Comparison of ENCODE assay signal across 17 cellular contexts in the genomic region with DNA sequence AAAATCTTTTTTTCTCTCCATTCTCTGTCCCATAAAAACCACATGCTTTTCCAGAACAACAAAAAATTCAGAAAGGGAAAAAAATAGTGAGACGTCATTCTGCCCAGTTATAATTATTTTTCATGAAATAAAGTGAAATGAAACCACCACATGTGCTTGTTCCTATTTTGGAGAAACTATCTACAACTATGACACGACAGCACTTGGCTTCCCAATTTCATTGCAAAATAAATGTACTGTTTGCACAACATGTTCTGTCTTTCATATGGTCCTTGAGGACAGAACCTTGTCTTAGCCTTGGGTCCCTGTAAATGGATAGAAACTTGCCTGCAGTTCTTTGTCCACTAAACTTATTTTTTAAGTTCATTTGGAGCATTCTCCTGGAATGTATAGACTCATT. TPM values are rescaled to one million over a fixed set of nuclear protein-coding genes. Genes with fewer than 3 reads are reported as not detected.
A peak's percentile ranks its signal among the peaks of the same experiment; 100 is the strongest.
DNase-seq lines count a peak whose midpoint lies in the region; ATAC-seq and TF ChIP-seq lines count a peak whose summit lies in the region.
"Had no signal": no experiment of that assay in that cellular context is flagged by ENCODE, and none has a peak within 500 bp of the region (broad histone marks: within the 10 kb centered on the region; RNA-seq: fewer than 3 reads in every experiment).

No MANE protein-coding gene starts in this region.

- H3K27ac ChIP-seq in aorta (ENCODE audit: low read depth in 1 of 2, low read length in 2 of 2) (no peak overlapping the region), ovary (no peak overlapping the region), Peyer's patch (peak overlapping the region in 1 of 4 donors; percentile 4)
- H3K27ac ChIP-seq: 22Rv1 had no signal

- intact Hi-C loops in mucosa of descending colon (cut with DNase I, micrococcal nuclease), result no loop called here
- intact Hi-C loops in aorta (cut with DNase I), result no loop called here
- intact Hi-C loops in ovary (cut with DNase I), result no loop called here

- H3K36me3 ChIP-seq in mucosa of descending colon (ENCODE audit: low read depth) (no peaks in the 10 kb centered on the region), aorta (ENCODE audit: control insufficient read depth in 1 of 2, insufficient read depth in 2 of 2, low read length in 1 of 2) (no peaks in the 10 kb centered on the region), ovary (no peaks in the 10 kb centered on the region), Peyer's patch (no peaks in the 10 kb centered on the region)

- TF ChIP-seq EP300 in ovary (IDR thresholded peaks at IDR 0.05), result no peak

- H3K4me3 ChIP-seq in mucosa of descending colon (no peak overlapping the region), aorta (ENCODE audit: low read length in 2 of 2) (no peak overlapping the region), ovary (no peak overlapping the region), Peyer's patch (no peak overlapping the region)

- ATAC-seq in mucosa of descending colon, result peak; percentile 17
- peak; percentile 58 for ATAC-seq in aorta (ENCODE audit: low FRiP score)
- ATAC-seq: activated T-cell treated with anti-CD3 and anti-CD28 coated beads, Interleukin-2, amount 50 U/mL, for 4 hours; naive thymus-derived CD8-positive, alpha-beta T cell; stimulated activated naive CD8-positive, alpha-beta T cell treated with anti-CD3 and anti-CD28 coated beads, Interleukin-15, amount 100 ng/mL, for 72 hours had no signal

- H3K4me1 ChIP-seq in mucosa of descending colon (ENCODE audit: low read depth) (peaks cover 5% of the 10 kb centered on the region), aorta (ENCODE audit: control insufficient read depth in 1 of 2, insufficient read depth in 2 of 2, low read length in 2 of 2) (peaks cover 0 to 3% of the 10 kb centered on the region in 2 donors), ovary (ENCODE audit: insufficient read depth) (no peaks in the 10 kb centered on the region), Peyer's patch (no peaks in the 10 kb centered on the region)

- no peak for TF ChIP-seq CTCF in mucosa of descending colon (IDR thresholded peaks at IDR 0.05)
- TF ChIP-seq CTCF in ovary (IDR thresholded peaks at IDR 0.05), result no peak
- TF ChIP-seq CTCF in Peyer's patch (IDR thresholded peaks at IDR 0.05), result no peak

- WGBS in aorta, 2 donors, result 52 to 61% methylated on average over 2 of the region's 2 CpGs
- WGBS in ovary, 3 donors, result 54 to 61% (median 60%) methylated on average over 2 of the region's 2 CpGs

- DNase-seq in SIG-M5 treated with dmso at 0.1 percent for 504 hours (lab: John Stamatoyannopoulos, UW; ENCODE audit: unreplicated experiment) (peak; percentile 62), SIG-M5 (lab: John Stamatoyannopoulos, UW) (no peak), fibroblast of gingiva (ENCODE audit: low read depth) (peak; percentile 75), mucosa of descending colon (no peak), aorta (no peak), ovary (no peak), Peyer's patch (no peak), EL (no peak)
- DNase-seq: activated CD4-positive, alpha-beta T cell treated with anti-CD3 and anti-CD28 coated beads for 48 hours; activated T-cell treated with anti-CD3 and anti-CD28 coated beads, Interleukin-2, amount 50 U/mL, for 4 hours; foreskin melanocyte; HCEC 1CT; islet precursor cell; naive thymus-derived CD8-positive, alpha-beta T cell; retina; stimulated activated naive CD8-positive, alpha-beta T cell treated with anti-CD3 and anti-CD28 coated beads, Interleukin-15, amount 100 ng/mL, for 72 hours had no signal

- H3K9me3 ChIP-seq in mucosa of descending colon (no peaks in the 10 kb centered on the region), aorta (ENCODE audit: control insufficient read depth, low read length) (no peaks in the 10 kb centered on the region), ovary (no peaks in the 10 kb centered on the region), Peyer's patch (no peaks in the 10 kb centered on the region)

- H3K27me3 ChIP-seq in aorta (ENCODE audit: control insufficient read depth in 1 of 2, insufficient read depth in 2 of 2, low read length in 1 of 2) (no peaks in the 10 kb centered on the region), ovary (no peaks in the 10 kb centered on the region), Peyer's patch (no peaks in the 10 kb centered on the region)

- TF ChIP-seq POLR2A in ovary (IDR thresholded peaks at IDR 0.05) (no peak), Peyer's patch (IDR thresholded peaks at IDR 0.05) (no peak)

RNA-seq across cellular contexts. Expression of a gene that starts 5.6 kb away (rescaled TPM):
- 10 to 100 TPM; 45.1 to 74.2 (median 66.4) TPM for total RNA-seq in mucosa of descending colon
- total RNA-seq in aorta, result 10 to 100 TPM; 57.8 to 76.0 TPM
- polyA plus RNA-seq in aorta, result 10 to 100 TPM; 22.2 to 22.6 TPM
- 10 to 100 TPM; 27.4 to 49.6 (median 31.8) TPM for total RNA-seq in ovary
- 10 to 100 TPM; 22.1 to 33.9 TPM for polyA plus RNA-seq in ovary
- 100 to 1,000 TPM in 2 of 4 donors, 10 to 100 TPM in 2; 43.7 to 158 (median 103) TPM for total RNA-seq in Peyer's patch

Comparison
In these comparisons a context has a peak if more than half of its experiments do, and no peak if none do; other contexts are left out.
1. DNase-seq: peak in SIG-M5 treated with dmso at 0.1 percent for 504 hours (single experiment) and fibroblast of gingiva (single experiment); none in SIG-M5 (single experiment), mucosa of descending colon (0 of 3), aorta (0 of 2), ovary (0 of 5), Peyer's patch (0 of 3) and EL (single experiment).